28 cellular contexts compared by ENCODE assay signal in genomic region chr2:27182346-27182745, GRCh38. TPM values are rescaled to one million over a fixed set of nuclear protein-coding genes. Genes with fewer than 3 reads are reported as not detected.
DNase-seq lines count a peak whose midpoint lies in the region; ATAC-seq and TF ChIP-seq lines count a peak whose summit lies in the region.
"Had no signal": no experiment of that assay in that cellular context is flagged by ENCODE, and none has a peak within 500 bp of the region (broad histone marks: within the 10 kb centered on the region; RNA-seq: fewer than 3 reads in every experiment).

No MANE protein-coding gene starts in this region.

- H2AFZ ChIP-seq in OCI-LY3 (ENCODE audit: low read depth, low read length) (peak overlapping the region; percentile 58; the same call in 1 of the 2 replicates), PC-3 (ENCODE audit: low read length) (no peak overlapping the region)

- H4K20me1 ChIP-seq in OCI-LY3 (ENCODE audit: insufficient read depth, low read length): no peaks in the 10 kb centered on the region
- no peaks in the 10 kb centered on the region for H4K20me1 ChIP-seq in PC-3 (ENCODE audit: low read length)

- H3K27ac ChIP-seq in OCI-LY3 (ENCODE audit: low read length) (no peak overlapping the region), PC-3 (ENCODE audit: low read length) (no peak overlapping the region)

- ATAC-seq in sciatic nerve (no peak), HG03442 (IDR thresholded peaks at IDR 0.05; ENCODE audit: unreplicated experiment) (no peak), PC-3 (no peak), GM19452 (IDR thresholded peaks at IDR 0.05; ENCODE audit: unreplicated experiment) (no peak)
- ATAC-seq: HCT116 had no signal

- H3K27me3 ChIP-seq in OCI-LY3 (ENCODE audit: low read depth, low read length): peaks cover 11% of the 10 kb centered on the region
- H3K27me3 ChIP-seq in PC-3 (ENCODE audit: low read length): peaks cover 26% of the 10 kb centered on the region
- H3K27me3 ChIP-seq: Peyer's patch had no signal

- no peaks in the 10 kb centered on the region for H3K9me2 ChIP-seq in PC-3 (replicated peaks; ENCODE audit: low read length)

- DNase-seq in AG10803 (ENCODE audit: low read depth) (peak; percentile 62), fibroblast of mammary gland (ENCODE audit: low read depth) (peak; percentile 88), sciatic nerve (ENCODE audit: low spot score) (peak; percentile 12), NCI-H526 (lab: John Stamatoyannopoulos, UW) (no peak), PC-3 (no peak)
- DNase-seq: ACHN; activated B cell treated with CpG ODN at 0.5 μM for 24 hours; activated naive CD4-positive, alpha-beta T cell; activated T-cell treated with anti-CD3 and anti-CD28 coated beads, Interleukin-2, amount 50 U/mL, for 24 hours; CD4-positive, alpha-beta memory T cell; DMS153; effector memory CD4-positive, alpha-beta T cell; hypothalamus; mammary epithelial cell; NCI-H1105 treated with DMSO at 0.1 percent for 48 hours; NCI-H2081 treated with DMSO at 0.1 percent for 48 hours; NCI-H446 treated with DMSO at 0.1 percent for 48 hours; nucleus accumbens; Peyer's patch had no signal

- H3K9me3 ChIP-seq in OCI-LY3 (ENCODE audit: insufficient read depth, low read length) (no peaks in the 10 kb centered on the region), PC-3 (ENCODE audit: low read length) (no peaks in the 10 kb centered on the region)
- H3K9me3 ChIP-seq: Peyer's patch had no signal

- H3K79me2 ChIP-seq in OCI-LY3 (ENCODE audit: low read length) (no peaks in the 10 kb centered on the region), PC-3 (ENCODE audit: low read length) (no peaks in the 10 kb centered on the region)

- TF ChIP-seq CTCF in AG10803 (conservative IDR thresholded peaks at IDR 0.05; ENCODE audit: low read length) (no peak), OCI-LY3 (IDR thresholded peaks at IDR 0.05; ENCODE audit: low read depth, low read length) (no peak), fibroblast of mammary gland (conservative IDR thresholded peaks at IDR 0.05; ENCODE audit: control insufficient read depth, insufficient read depth, low read depth, low read length) (no peak), PC-3 (conservative IDR thresholded peaks at IDR 0.05; ENCODE audit: low read depth, low read length) (no peak)

- no TSS peak for BruUV-seq in PC-3 (replicated peaks; lab: Mats Ljungman, UMichigan)

- POLR2A ChIA-PET in PC-3 (lab: Charles Lee; ENCODE audit: unreplicated experiment): no interaction called here

- H3K9ac ChIP-seq in OCI-LY3 (ENCODE audit: low read length) (no peak overlapping the region), PC-3 (ENCODE audit: low read length) (no peak overlapping the region)

- CTCF ChIA-PET in PC-3 (lab: Charles Lee): no interaction called here

- H3K4me2 ChIP-seq in OCI-LY3 (ENCODE audit: low read length) (no peak overlapping the region), PC-3 (ENCODE audit: low read length) (no peak overlapping the region)

- H3F3A ChIP-seq in PC-3 (ENCODE audit: low read length, unreplicated experiment): no peaks in the 10 kb centered on the region

- intact Hi-C loops in sciatic nerve (cut with DNase I): no loop called here
- intact Hi-C loops in PC-3 (cut with micrococcal nuclease): no loop called here

- H3K4me1 ChIP-seq in OCI-LY3 (ENCODE audit: low read length) (peaks cover 5% of the 10 kb centered on the region; the same call in 1 of the 2 replicates), PC-3 (ENCODE audit: insufficient read depth, low read length) (no peaks in the 10 kb centered on the region)
- H3K4me1 ChIP-seq: Peyer's patch had no signal

- H3K36me3 ChIP-seq in OCI-LY3 (replicated peaks; ENCODE audit: low read depth, low read length): no peaks in the 10 kb centered on the region
- no peaks in the 10 kb centered on the region for H3K36me3 ChIP-seq in PC-3 (ENCODE audit: low read depth, low read length)
- H3K36me3 ChIP-seq: Peyer's patch had no signal

- H3K4me3 ChIP-seq in AG10803 (ENCODE audit: low read length): no peak overlapping the region
- no peak overlapping the region for H3K4me3 ChIP-seq in OCI-LY3 (ENCODE audit: low read length)
- no peak overlapping the region for H3K4me3 ChIP-seq in fibroblast of mammary gland (ENCODE audit: control insufficient read depth, low read depth, low read length)
- H3K4me3 ChIP-seq in PC-3 (ENCODE audit: low read length): no peak overlapping the region
- H3K4me3 ChIP-seq: Peyer's patch had no signal

RNA-seq across cellular contexts. Expression of gene ATRAID, which starts 29.5 kb away (rescaled TPM):
- total RNA-seq in sciatic nerve (92.1 TPM), PC-3 (2014; rRNA removed) (111 and 130 TPM in 2 replicates)

RNA-seq across cellular contexts. Expression of gene SLC5A6, which starts 29.7 kb away (rescaled TPM):
- total RNA-seq in sciatic nerve (22.6 TPM), PC-3 (2014; rRNA removed) (46.0 and 48.1 TPM in 2 replicates)

RNA-seq across cellular contexts. Expression of gene TCF23, which starts 33.5 kb away (rescaled TPM):
- total RNA-seq in sciatic nerve: not detected
- total RNA-seq in PC-3 (2014; rRNA removed): not detected in 2 replicates
- total RNA-seq: CD4-positive, alpha-beta memory T cell; cerebellum; mammary epithelial cell; Peyer's patch; renal cortical epithelial cell; SK-MEL-5; T-helper 2 cell treated with Interferon-gamma antibody and Interleukin-4, amounts not matched to agents 100 ng/mL and 5 ng/mL, for 36 hours; temporal lobe had no signal

RNA-seq across cellular contexts. Expression of gene CAD, which starts 34.8 kb away (rescaled TPM):
- total RNA-seq in sciatic nerve: 31.4 TPM
- 85.9 and 121 TPM in 2 replicates for total RNA-seq in PC-3 (2014; rRNA removed)

RNA-seq across cellular contexts. Expression of gene PRR30, which starts 43.1 kb away (rescaled TPM):
- not detected for total RNA-seq in sciatic nerve
- not detected in 2 replicates for total RNA-seq in PC-3 (2014; rRNA removed)
- total RNA-seq: activated B cell treated with CpG ODN at 0.5 μM for 24 hours; CD4-positive, alpha-beta memory T cell; cerebellum; mammary epithelial cell; Peyer's patch; renal cortical epithelial cell; SK-MEL-5; T-helper 2 cell treated with Interferon-gamma antibody and Interleukin-4, amounts not matched to agents 100 ng/mL and 5 ng/mL, for 36 hours; temporal lobe had no signal

Comparison
In these comparisons a context has a peak if more than half of its experiments do, and no peak if none do; other contexts are left out.
1. DNase-seq: peak in AG10803 (single experiment), fibroblast of mammary gland (single experiment) and sciatic nerve (single experiment); none in NCI-H526 (0 of 2) and PC-3 (single experiment).